In the genomic region with DNA sequence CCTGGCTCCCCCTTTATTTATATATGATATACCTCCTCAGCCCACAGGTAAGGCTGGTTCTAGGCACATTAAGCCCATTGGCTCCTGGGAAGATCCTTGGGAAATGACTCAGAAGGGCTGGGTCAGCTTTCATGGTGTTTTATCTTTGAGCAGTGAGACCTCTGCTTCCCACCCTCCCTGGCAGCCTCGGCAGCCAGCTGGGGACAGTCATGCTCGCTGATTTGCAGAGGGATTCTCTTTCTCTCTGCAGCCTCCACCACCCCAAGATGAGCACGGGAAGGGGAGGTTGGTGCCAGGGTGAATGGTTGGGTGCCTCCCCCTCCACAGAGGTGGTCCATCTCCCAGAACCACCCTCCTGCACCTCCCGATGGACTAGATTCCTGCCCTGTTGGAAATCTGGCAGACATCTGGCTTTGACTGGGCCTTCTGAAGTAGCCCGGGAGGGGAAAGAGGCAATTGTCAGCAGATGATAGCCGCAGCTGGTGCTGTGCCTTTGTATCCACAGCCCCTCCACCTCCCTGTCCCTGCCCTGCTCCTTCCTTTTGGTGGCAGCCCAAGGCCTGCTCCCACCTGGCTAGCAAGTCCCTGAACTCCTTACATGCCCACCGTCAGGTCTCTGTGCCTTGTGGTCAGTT, we compare ENCODE assay signal across 11 cellular contexts. TPM values are rescaled to one million over a fixed set of nuclear protein-coding genes. Genes with fewer than 3 reads are reported as not detected.
A peak's percentile ranks its signal among the peaks of the same experiment; 100 is the strongest.
DNase-seq lines count a peak whose midpoint lies in the region; ATAC-seq and TF ChIP-seq lines count a peak whose summit lies in the region.
"Had no signal": no experiment of that assay in that cellular context is flagged by ENCODE, and none has a peak within 500 bp of the region (broad histone marks: within the 10 kb centered on the region; RNA-seq: fewer than 3 reads in every experiment).

No MANE protein-coding gene starts in this region.

- no peaks in the 10 kb centered on the region for H3K9me3 Mint-ChIP-seq in GM23338
- H3K9me3 Mint-ChIP-seq in activated naive CD8-positive, alpha-beta T cell treated with anti-CD3 and anti-CD28 coated beads, Interleukin-2, amount 50 U/mL, for 24 hours: no peaks in the 10 kb centered on the region
- H3K9me3 Mint-ChIP-seq: effector memory CD8-positive, alpha-beta T cell; naive thymus-derived CD8-positive, alpha-beta T cell had no signal

- H3K27me3 ChIP-seq in GM23338 (ENCODE audit: insufficient read depth) (peaks cover 26% of the 10 kb centered on the region), skeletal muscle satellite cell (ENCODE audit: control insufficient read depth, insufficient read depth, low read length) (no peaks in the 10 kb centered on the region)

- no peaks in the 10 kb centered on the region for H3F3A ChIP-seq in GM23338 (replicated peaks; ENCODE audit: low read depth)

- H3K4me1 ChIP-seq in GM23338 (ENCODE audit: insufficient read depth): peaks cover 27% of the 10 kb centered on the region; the same call in 1 of the 2 replicates
- H3K4me1 ChIP-seq in skeletal muscle satellite cell (ENCODE audit: control insufficient read depth, insufficient read depth, low read length): peaks cover 33% of the 10 kb centered on the region

- H3K36me3 ChIP-seq in GM23338 (ENCODE audit: insufficient read depth) (no peaks in the 10 kb centered on the region), skeletal muscle satellite cell (ENCODE audit: insufficient read depth, low read length) (no peaks in the 10 kb centered on the region)

- no peak overlapping the region for H3K27ac ChIP-seq in GM23338 (ENCODE audit: low read depth)

- H3K4me1 Mint-ChIP-seq in GM23338: peaks cover 46% of the 10 kb centered on the region
- peaks cover 8% of the 10 kb centered on the region for H3K4me1 Mint-ChIP-seq in activated naive CD8-positive, alpha-beta T cell treated with anti-CD3 and anti-CD28 coated beads, Interleukin-2, amount 50 U/mL, for 24 hours

- DNase-seq in GM23338 (ENCODE audit: low spot score): no peak
- DNase-seq in SHP77 (lab: John Stamatoyannopoulos, UW): peak; percentile 43 to 71
- peak; percentile 74 to 86 for DNase-seq in foreskin fibroblast
- DNase-seq in COR-L47 (lab: John Stamatoyannopoulos, UW): no peak
- DNase-seq in amniotic stem cell (lab: John Stamatoyannopoulos, UW): no peak
- DNase-seq in activated naive CD8-positive, alpha-beta T cell treated with anti-CD3 and anti-CD28 coated beads, Interleukin-2, amount 50 U/mL, for 24 hours: no peak
- DNase-seq in activated naive CD4-positive, alpha-beta T cell treated with Interleukin-2 at 50 U/mL for 16 hours: no peak
- DNase-seq: activated CD8-positive, alpha-beta memory T cell treated with anti-CD3 and anti-CD28 coated beads, Interleukin-2, amount 50 U/mL, for 48 hours; effector memory CD8-positive, alpha-beta T cell; naive thymus-derived CD8-positive, alpha-beta T cell had no signal

- H3K36me3 Mint-ChIP-seq in GM23338 (ENCODE audit: low read depth): no peaks in the 10 kb centered on the region
- no peaks in the 10 kb centered on the region for H3K36me3 Mint-ChIP-seq in activated naive CD8-positive, alpha-beta T cell treated with anti-CD3 and anti-CD28 coated beads, Interleukin-2, amount 50 U/mL, for 24 hours (ENCODE audit: low read depth)
- H3K36me3 Mint-ChIP-seq: naive thymus-derived CD8-positive, alpha-beta T cell had no signal

- H3K9me3 ChIP-seq in skeletal muscle satellite cell (replicated peaks; ENCODE audit: low read length): no peaks in the 10 kb centered on the region

- H3K9ac ChIP-seq in skeletal muscle satellite cell (ENCODE audit: low read depth, low read length): peak overlapping the region; percentile 63

- no peak overlapping the region for H2AFZ ChIP-seq in GM23338

- no peaks in the 10 kb centered on the region for H3K79me2 ChIP-seq in GM23338 (replicated peaks; ENCODE audit: insufficient read depth)

- no peak for TF ChIP-seq CTCF in GM23338 (conservative IDR thresholded peaks at IDR 0.05; ENCODE audit: low read depth in 2 of 2)
- TF ChIP-seq CTCF in foreskin fibroblast (IDR thresholded peaks at IDR 0.05; ENCODE audit: low read depth, low read length): no peak

- no peak overlapping the region for H3K27ac Mint-ChIP-seq in GM23338
- H3K27ac Mint-ChIP-seq in activated naive CD8-positive, alpha-beta T cell treated with anti-CD3 and anti-CD28 coated beads, Interleukin-2, amount 50 U/mL, for 24 hours: no peak overlapping the region

- H3K4me3 Mint-ChIP-seq in GM23338: no peak overlapping the region
- H3K4me3 Mint-ChIP-seq in activated naive CD8-positive, alpha-beta T cell treated with anti-CD3 and anti-CD28 coated beads, Interleukin-2, amount 50 U/mL, for 24 hours: no peak overlapping the region
- H3K4me3 Mint-ChIP-seq: effector memory CD8-positive, alpha-beta T cell; naive thymus-derived CD8-positive, alpha-beta T cell had no signal

- H3K4me3 ChIP-seq in GM23338: no peak overlapping the region
- no peak overlapping the region for H3K4me3 ChIP-seq in foreskin fibroblast (ENCODE audit: low read depth in 1 of 2, low read length in 2 of 2)
- peak overlapping the region; percentile 29 for H3K4me3 ChIP-seq in skeletal muscle satellite cell (ENCODE audit: low read length)

- peaks cover 18% of the 10 kb centered on the region for H3K27me3 Mint-ChIP-seq in GM23338 (ENCODE audit: insufficient read depth, low read depth, poor library complexity)
- no peaks in the 10 kb centered on the region for H3K27me3 Mint-ChIP-seq in activated naive CD8-positive, alpha-beta T cell treated with anti-CD3 and anti-CD28 coated beads, Interleukin-2, amount 50 U/mL, for 24 hours

- H4K20me1 ChIP-seq in GM23338 (replicated peaks; ENCODE audit: insufficient read depth): no peaks in the 10 kb centered on the region

- H3K4me2 ChIP-seq in GM23338: no peak overlapping the region
- peak overlapping the region; percentile 66 for H3K4me2 ChIP-seq in skeletal muscle satellite cell (ENCODE audit: low read length)

- peak; percentile 17 for ATAC-seq in GM23338
- no peak for ATAC-seq in activated naive CD8-positive, alpha-beta T cell treated with anti-CD3 and anti-CD28 coated beads, Interleukin-2, amount 50 U/mL, for 24 hours
- ATAC-seq: effector memory CD8-positive, alpha-beta T cell; naive thymus-derived CD8-positive, alpha-beta T cell had no signal

- H3K9me2 ChIP-seq in GM23338 (ENCODE audit: insufficient read depth): no peaks in the 10 kb centered on the region

TF ChIP-seq in GM23338, 12 proteins besides CTCF, POLR2A, EP300 and RAD21 (continues in another document):
- TF ChIP-seq, protein P1, sequence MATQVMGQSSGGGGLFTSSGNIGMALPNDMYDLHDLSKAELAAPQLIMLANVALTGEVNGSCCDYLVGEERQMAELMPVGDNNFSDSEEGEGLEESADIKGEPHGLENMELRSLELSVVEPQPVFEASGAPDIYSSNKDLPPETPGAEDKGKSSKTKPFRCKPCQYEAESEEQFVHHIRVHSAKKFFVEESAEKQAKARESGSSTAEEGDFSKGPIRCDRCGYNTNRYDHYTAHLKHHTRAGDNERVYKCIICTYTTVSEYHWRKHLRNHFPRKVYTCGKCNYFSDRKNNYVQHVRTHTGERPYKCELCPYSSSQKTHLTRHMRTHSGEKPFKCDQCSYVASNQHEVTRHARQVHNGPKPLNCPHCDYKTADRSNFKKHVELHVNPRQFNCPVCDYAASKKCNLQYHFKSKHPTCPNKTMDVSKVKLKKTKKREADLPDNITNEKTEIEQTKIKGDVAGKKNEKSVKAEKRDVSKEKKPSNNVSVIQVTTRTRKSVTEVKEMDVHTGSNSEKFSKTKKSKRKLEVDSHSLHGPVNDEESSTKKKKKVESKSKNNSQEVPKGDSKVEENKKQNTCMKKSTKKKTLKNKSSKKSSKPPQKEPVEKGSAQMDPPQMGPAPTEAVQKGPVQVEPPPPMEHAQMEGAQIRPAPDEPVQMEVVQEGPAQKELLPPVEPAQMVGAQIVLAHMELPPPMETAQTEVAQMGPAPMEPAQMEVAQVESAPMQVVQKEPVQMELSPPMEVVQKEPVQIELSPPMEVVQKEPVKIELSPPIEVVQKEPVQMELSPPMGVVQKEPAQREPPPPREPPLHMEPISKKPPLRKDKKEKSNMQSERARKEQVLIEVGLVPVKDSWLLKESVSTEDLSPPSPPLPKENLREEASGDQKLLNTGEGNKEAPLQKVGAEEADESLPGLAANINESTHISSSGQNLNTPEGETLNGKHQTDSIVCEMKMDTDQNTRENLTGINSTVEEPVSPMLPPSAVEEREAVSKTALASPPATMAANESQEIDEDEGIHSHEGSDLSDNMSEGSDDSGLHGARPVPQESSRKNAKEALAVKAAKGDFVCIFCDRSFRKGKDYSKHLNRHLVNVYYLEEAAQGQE (IDR thresholded peaks at IDR 0.05; ENCODE audit: unreplicated experiment): no peak

RNA-seq across cellular contexts. Expression of a gene that starts 24.7 kb away (rescaled TPM):
- 8.3 and 9.5 TPM in 2 replicates for total RNA-seq in GM23338 (2014; rRNA removed; shearing (Covaris generic))
- polyA plus RNA-seq in GM23338 (2016; fragmentation: Nextera tagmentation; extraction: Ambion mirVana): 3.8 and 4.6 TPM in 2 replicates
- total RNA-seq in skeletal muscle satellite cell (2012; rRNA removed): 15.0 and 15.3 TPM in 2 replicates

Comparison
In these comparisons a context has a peak if more than half of its experiments do, and no peak if none do; other contexts are left out.
1. DNase-seq: peak in SHP77 (2 of 2) and foreskin fibroblast (2 of 2); none in GM23338 (single experiment), COR-L47 (single experiment), amniotic stem cell (single experiment), activated naive CD8-positive, alpha-beta T cell treated with anti-CD3 and anti-CD28 coated beads, Interleukin-2, amount 50 U/mL, for 24 hours (single experiment) and activated naive CD4-positive, alpha-beta T cell treated with Interleukin-2 at 50 U/mL for 16 hours (single experiment).